In the genomic region with DNA sequence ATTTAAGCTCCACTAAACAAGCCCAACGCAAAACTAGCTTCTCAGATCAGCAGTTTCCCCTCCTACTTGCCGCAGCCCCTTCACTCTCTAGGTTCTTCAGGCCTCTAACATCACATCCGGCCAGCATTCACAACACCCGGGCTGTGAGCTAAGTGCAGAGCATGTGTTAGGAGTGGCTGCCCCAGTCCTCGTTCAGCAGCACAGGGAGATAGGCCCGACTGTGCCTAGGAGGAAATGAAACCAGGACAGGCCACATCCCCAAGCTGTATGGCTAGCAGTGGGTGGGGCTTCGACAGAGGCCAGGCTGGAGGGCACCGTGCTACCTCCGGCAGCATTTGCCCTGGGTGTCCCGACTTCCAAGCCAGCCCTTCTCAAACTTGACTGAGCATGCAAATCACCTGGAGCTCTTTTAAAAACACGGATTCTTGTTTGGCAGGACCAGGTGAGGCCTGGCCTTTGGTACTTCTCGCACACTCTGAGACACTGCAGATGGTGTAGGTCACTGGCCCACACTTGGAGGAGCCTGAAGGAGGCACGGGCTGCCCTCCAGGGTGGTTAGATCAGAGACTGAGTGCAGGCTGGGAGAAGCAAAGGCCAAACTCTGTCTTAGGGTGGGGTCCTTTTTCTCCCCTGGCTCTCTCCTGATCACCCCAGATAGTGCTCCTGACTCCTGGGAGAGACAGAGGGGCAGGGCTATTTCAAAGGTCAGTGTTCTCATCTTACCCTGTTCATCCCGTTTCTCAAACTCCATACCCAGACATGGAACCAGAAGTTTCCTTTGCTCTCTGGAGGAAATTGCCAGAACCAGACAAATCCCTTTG, we compare ENCODE assay signal across 9 cellular contexts.
DNase-seq lines count a peak whose midpoint lies in the region; ATAC-seq and TF ChIP-seq lines count a peak whose summit lies in the region.
"Had no signal": no experiment of that assay in that cellular context is flagged by ENCODE, and none has a peak within 500 bp of the region (broad histone marks: within the 10 kb centered on the region; RNA-seq: fewer than 3 reads in every experiment).

No MANE protein-coding gene starts in this region.

- WGBS in psoas muscle, 3 donors: 35 to 51% (median 41%) methylated on average over 14 of the region's 14 CpGs

- no peaks in the 10 kb centered on the region for H3K36me3 ChIP-seq in psoas muscle (ENCODE audit: insufficient read depth in 1 of 2, low read depth in 1 of 2)

- H3K27ac ChIP-seq in psoas muscle: peak overlapping the region; percentile 16
- H3K27ac ChIP-seq: parathyroid adenoma had no signal

- peak overlapping the region; percentile 35 for H3K27ac Mint-ChIP-seq in chondrocyte (ENCODE audit: unreplicated experiment)

- TF ChIP-seq CTCF in chondrocyte (IDR thresholded peaks at IDR 0.05) (no peak), psoas muscle (IDR thresholded peaks at IDR 0.05) (no peak)

- no peaks in the 10 kb centered on the region for H3K27me3 ChIP-seq in psoas muscle (ENCODE audit: insufficient read depth in 3 of 3, low read length in 2 of 3)

- ATAC-seq in GM19455 (IDR thresholded peaks at IDR 0.05; ENCODE audit: unreplicated experiment) (peak; percentile 100), HG03159 (IDR thresholded peaks at IDR 0.05; ENCODE audit: unreplicated experiment) (peak; percentile 94), psoas muscle (peak; percentile 36 to 67 (median 56))

- no peak overlapping the region for H3K4me3 ChIP-seq in psoas muscle

- peaks cover 6% of the 10 kb centered on the region for H3K36me3 Mint-ChIP-seq in chondrocyte (ENCODE audit: low read depth)

- H3K4me3 Mint-ChIP-seq in chondrocyte (ENCODE audit: unreplicated experiment): no peak overlapping the region

- peaks cover 15% of the 10 kb centered on the region for H3K4me1 ChIP-seq in psoas muscle
- H3K4me1 ChIP-seq: parathyroid adenoma had no signal

- H3K9me3 Mint-ChIP-seq in chondrocyte (ENCODE audit: low read depth): no peaks in the 10 kb centered on the region

- no peaks in the 10 kb centered on the region for H3K9me3 ChIP-seq in psoas muscle

- intact Hi-C loops in psoas muscle (cut with DNase I): loop anchor here in 1 of 2 donors (5.0 kb wide), 1 partner anchor 33 kb away; no protein-coding TSS in a partner anchor

- no peaks in the 10 kb centered on the region for H3K4me1 Mint-ChIP-seq in chondrocyte (ENCODE audit: low read depth)

- H3K27me3 Mint-ChIP-seq in chondrocyte (ENCODE audit: low read depth): no peaks in the 10 kb centered on the region

- no peak for DNase-seq in chondrocyte (ENCODE audit: low spot score)
- no peak for DNase-seq in psoas muscle
- no peak for DNase-seq in HUDEP-2 (lab: John Stamatoyannopoulos, UW; ENCODE audit: unreplicated experiment in 76 of 76)
- DNase-seq in H4 (ENCODE audit: low spot score): no peak
- no peak for DNase-seq in activated CD8-positive, alpha-beta memory T cell treated with anti-CD3 and anti-CD28 coated beads for 24 hours
- no peak for DNase-seq in cerebellar nuclear complex (lab: John Stamatoyannopoulos, UW)
